Comparison of ENCODE assay signal across 21 cellular contexts in the genomic region with DNA sequence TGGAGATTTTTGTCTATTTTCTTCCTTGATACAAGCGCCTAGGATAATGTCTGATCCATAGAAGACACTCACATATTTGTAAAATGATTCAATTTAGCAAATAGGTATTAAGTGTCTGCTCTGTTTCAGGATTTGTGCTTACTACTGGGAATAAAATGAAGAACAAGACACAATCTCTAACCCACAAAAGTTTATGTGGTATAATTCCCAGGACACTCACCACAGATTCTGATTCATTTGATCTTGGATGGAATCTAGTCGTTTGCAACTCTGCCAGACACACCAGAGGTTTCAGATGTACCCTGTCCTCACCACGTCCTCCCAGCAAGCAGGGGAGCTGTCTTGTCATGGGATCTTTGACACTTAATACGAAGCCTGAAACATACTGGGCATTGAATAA.
A peak's percentile ranks its signal among the peaks of the same experiment; 100 is the strongest.
DNase-seq lines count a peak whose midpoint lies in the region; TF ChIP-seq lines count a peak whose summit lies in the region.
"Had no signal": no experiment of that assay in that cellular context is flagged by ENCODE, and none has a peak within 500 bp of the region (broad histone marks: within the 10 kb centered on the region; RNA-seq: fewer than 3 reads in every experiment).

No MANE protein-coding gene starts in this region.

- no peaks in the 10 kb centered on the region for H3K36me3 Mint-ChIP-seq in nephron progenitor cell (ENCODE audit: low read depth)
- H3K36me3 Mint-ChIP-seq in activated CD4-positive, alpha-beta T cell treated with anti-CD3 and anti-CD28 coated beads, Interleukin-2, amount 10 ng/mL, durations not matched to agents 24 days and 14 days (ENCODE audit: low read depth), result no peaks in the 10 kb centered on the region

- H3K9me3 Mint-ChIP-seq in nephron progenitor cell, result peaks cover 50% of the 10 kb centered on the region
- peaks cover 6% of the 10 kb centered on the region for H3K9me3 Mint-ChIP-seq in activated CD4-positive, alpha-beta T cell treated with anti-CD3 and anti-CD28 coated beads, Interleukin-2, amount 10 ng/mL, durations not matched to agents 24 days and 14 days

- H3K27ac Mint-ChIP-seq in nephron progenitor cell, result peak overlapping the region; percentile 1
- no peak overlapping the region for H3K27ac Mint-ChIP-seq in activated CD4-positive, alpha-beta T cell treated with anti-CD3 and anti-CD28 coated beads, Interleukin-2, amount 10 ng/mL, durations not matched to agents 24 days and 14 days

- H3K4me3 ChIP-seq in Jurkat, Clone E6-1 (ENCODE audit: low read length), result no peak overlapping the region
- H3K4me3 ChIP-seq in cardiac fibroblast (replicated peaks in 1 of 2; ENCODE audit: low read depth in 2 of 2, low read length in 2 of 2), result no peak overlapping the region
- H3K4me3 ChIP-seq: colonic mucosa, gastroesophageal sphincter, mucosa of descending colon, Peyer's patch, sigmoid colon had no signal

- H3K27me3 Mint-ChIP-seq in nephron progenitor cell (ENCODE audit: low read depth, poor library complexity), result no peaks in the 10 kb centered on the region
- H3K27me3 Mint-ChIP-seq in activated CD4-positive, alpha-beta T cell treated with anti-CD3 and anti-CD28 coated beads, Interleukin-2, amount 10 ng/mL, durations not matched to agents 24 days and 14 days, result no peaks in the 10 kb centered on the region

- DNase-seq in AG20443 (ENCODE audit: low spot score), result peak; percentile 51
- peak; percentile 28 for DNase-seq in Jurkat, Clone E6-1 (ENCODE audit: low read depth, low spot score)
- peak; percentile 5 to 44 for DNase-seq in cardiac fibroblast (ENCODE audit: low read depth in 2 of 2)
- no peak for DNase-seq in nephron progenitor cell
- no peak for DNase-seq in activated CD4-positive, alpha-beta T cell treated with anti-CD3 and anti-CD28 coated beads, Interleukin-2, amount 10 ng/mL, durations not matched to agents 24 days and 14 days
- no peak for DNase-seq in NCI-H82 (lab: John Stamatoyannopoulos, UW)
- no peak for DNase-seq in NK-92 treated with Interleukin-12 subunit alpha and Interleukin-12 subunit beta, amount 100 ng/mL, for 24 hours (lab: John Stamatoyannopoulos, UW)
- DNase-seq in NCI-H1417 treated with DMSO at 0.1 percent for 48 hours (lab: John Stamatoyannopoulos, UW), result no peak
- DNase-seq: activated CD4-positive, alpha-beta T cell treated with anti-CD3 and anti-CD28 coated beads, Interleukin-2, amount 50 U/mL, for 1 hour; activated CD8-positive, alpha-beta memory T cell treated with anti-CD3 and anti-CD28 coated beads, Interleukin-2, amount 50 U/mL, for 48 hours; activated gamma-delta T cell; amygdala; colonic mucosa; mucosa of descending colon; NCI-H1105; NCI-H748 treated with DMSO at 0.1 percent for 48 hours; nucleus accumbens; Peyer's patch; sigmoid colon; stimulated activated CD4-positive, alpha-beta T cell treated with anti-CD3 and anti-CD28 coated beads, Interleukin-2, amount 100 ng/mL, for 48 hours had no signal

- H3K4me3 Mint-ChIP-seq in nephron progenitor cell, result no peak overlapping the region
- no peak overlapping the region for H3K4me3 Mint-ChIP-seq in activated CD4-positive, alpha-beta T cell treated with anti-CD3 and anti-CD28 coated beads, Interleukin-2, amount 10 ng/mL, durations not matched to agents 24 days and 14 days

- no peaks in the 10 kb centered on the region for H3K4me1 Mint-ChIP-seq in nephron progenitor cell
- H3K4me1 Mint-ChIP-seq in activated CD4-positive, alpha-beta T cell treated with anti-CD3 and anti-CD28 coated beads, Interleukin-2, amount 10 ng/mL, durations not matched to agents 24 days and 14 days, result no peaks in the 10 kb centered on the region

- TF ChIP-seq CTCF in cardiac fibroblast (IDR thresholded peaks at IDR 0.05; ENCODE audit: low read depth, low read length) (no peak), nephron progenitor cell (IDR thresholded peaks at IDR 0.05) (no peak)

- intact Hi-C loops in activated CD4-positive, alpha-beta T cell treated with anti-CD3 and anti-CD28 coated beads, Interleukin-2, amount 10 ng/mL, durations not matched to agents 24 days and 14 days (cut with micrococcal nuclease), result no loop called here

Comparison
In these comparisons a context has a peak if more than half of its experiments do, and no peak if none do; other contexts are left out.
1. DNase-seq: peak in AG20443 (single experiment), Jurkat, Clone E6-1 (single experiment) and cardiac fibroblast (2 of 2); none in nephron progenitor cell (single experiment), activated CD4-positive, alpha-beta T cell treated with anti-CD3 and anti-CD28 coated beads, Interleukin-2, amount 10 ng/mL, durations not matched to agents 24 days and 14 days (single experiment), NCI-H82 (single experiment), NK-92 treated with Interleukin-12 subunit alpha and Interleukin-12 subunit beta, amount 100 ng/mL, for 24 hours (single experiment) and NCI-H1417 treated with DMSO at 0.1 percent for 48 hours (single experiment).